Comparison of ENCODE assay signal across 9 cellular contexts in the genomic region with DNA sequence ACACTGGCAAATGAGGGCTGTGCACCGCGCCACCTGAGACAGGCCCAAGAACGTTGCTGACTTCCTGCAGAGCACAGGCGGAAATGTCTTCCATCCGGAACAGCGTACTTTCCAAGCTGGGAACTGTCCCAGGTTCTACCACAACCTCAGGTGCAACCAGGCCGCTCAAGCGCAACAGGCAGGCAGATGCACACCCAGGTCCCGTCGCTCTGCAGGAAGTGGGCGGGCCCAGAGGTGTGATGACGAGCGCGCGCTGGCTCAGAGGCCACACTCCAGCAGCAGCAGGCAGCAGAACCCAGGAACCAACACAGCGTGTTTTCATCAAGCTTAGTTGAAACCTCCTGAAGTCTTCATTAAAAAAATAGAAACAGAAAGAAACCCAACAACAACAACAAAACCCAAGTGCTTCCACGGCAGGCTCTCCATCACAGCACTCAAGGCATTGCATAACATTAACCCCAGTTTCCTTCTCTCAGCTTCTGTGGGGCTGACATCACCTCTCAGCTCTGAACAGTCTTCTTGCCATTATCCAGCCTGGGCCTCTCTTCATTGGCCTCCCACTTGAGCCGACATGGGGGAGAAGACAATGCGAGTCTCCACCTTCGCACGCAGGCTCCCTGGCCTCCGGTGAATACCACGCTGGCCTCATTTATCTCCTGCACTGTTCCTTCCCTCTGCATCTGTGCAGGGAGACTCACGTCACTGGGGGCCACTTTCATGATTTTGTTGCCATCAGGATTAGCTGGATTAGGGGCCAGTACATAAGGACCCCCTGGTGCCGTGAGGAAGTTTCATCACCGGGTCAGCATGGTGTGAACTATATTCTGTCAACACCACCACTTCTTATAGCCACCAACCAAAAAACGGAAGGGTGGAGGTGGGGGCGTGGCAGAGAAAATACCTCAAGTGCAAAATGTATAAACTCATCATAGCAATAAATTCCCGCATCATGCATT. TPM values are rescaled to one million over a fixed set of nuclear protein-coding genes. Genes with fewer than 3 reads are reported as not detected.
DNase-seq lines count a peak whose midpoint lies in the region; ATAC-seq and TF ChIP-seq lines count a peak whose summit lies in the region.
"Had no signal": no experiment of that assay in that cellular context is flagged by ENCODE, and none has a peak within 500 bp of the region (broad histone marks: within the 10 kb centered on the region; RNA-seq: fewer than 3 reads in every experiment).

No MANE protein-coding gene starts in this region.

- H3K4me3 ChIP-seq in BLaER1 = peak overlapping the region; percentile 54
- H3K4me3 ChIP-seq in kidney epithelial cell (ENCODE audit: low read depth, low read length) = no peak overlapping the region
- H3K4me3 ChIP-seq: heart left ventricle had no signal

- no peaks in the 10 kb centered on the region for H3K9me3 ChIP-seq in BLaER1
- H3K9me3 ChIP-seq: heart left ventricle had no signal

- H3K27me3 Mint-ChIP-seq in activated T-helper 1 cell treated with anti-CD3 and anti-CD28 coated beads, Interleukin-12 subunit alpha, Interleukin-12 subunit beta, Interleukin-2, Interleukin-4 antibody, amounts not matched to agents 30 ng/mL and 10 ng/mL and 1 ng/mL, durations not matched to agents 14 hours and 24 hours and 36 hours (ENCODE audit: insufficient read depth) = peaks cover 31% of the 10 kb centered on the region

- peak overlapping the region; percentile 71 for H3K27ac ChIP-seq in BLaER1

- H3K4me3 Mint-ChIP-seq in activated T-helper 1 cell treated with anti-CD3 and anti-CD28 coated beads, Interleukin-12 subunit alpha, Interleukin-12 subunit beta, Interleukin-2, Interleukin-4 antibody, amounts not matched to agents 30 ng/mL and 10 ng/mL and 1 ng/mL, durations not matched to agents 14 hours and 24 hours and 36 hours = peak overlapping the region; percentile 81

- intact Hi-C loops in activated T-helper 1 cell treated with anti-CD3 and anti-CD28 coated beads, Interleukin-12 subunit alpha, Interleukin-12 subunit beta, Interleukin-2, Interleukin-4 antibody, amounts not matched to agents 30 ng/mL and 10 ng/mL and 1 ng/mL, durations not matched to agents 14 hours and 24 hours and 36 hours (cut with micrococcal nuclease) = loop anchor here (1.0 kb wide), 2 partner anchors 16 to 32 kb away; no protein-coding TSS in a partner anchor

- DNase-seq in NOMO-1 treated with dmso at 0.1 percent for 144 hours (lab: John Stamatoyannopoulos, UW; ENCODE audit: unreplicated experiment) = peak; percentile 49
- peak; percentile 81 for DNase-seq in activated T-helper 1 cell treated with anti-CD3 and anti-CD28 coated beads, Interleukin-12 subunit alpha, Interleukin-12 subunit beta, Interleukin-2, Interleukin-4 antibody, amounts not matched to agents 30 ng/mL and 10 ng/mL and 1 ng/mL, durations not matched to agents 14 hours and 24 hours and 36 hours (ENCODE audit: low spot score)
- DNase-seq in kidney epithelial cell (ENCODE audit: low read depth) = peak; percentile 73
- DNase-seq in stimulated activated CD8-positive, alpha-beta memory T cell treated with anti-CD3 and anti-CD28 coated beads, Interleukin-4, amount 100 ng/mL, for 4 hours (ENCODE audit: low read depth in 2 of 2, low spot score in 1 of 2) = peak; percentile 54 to 69
- no peak for DNase-seq in NCI-H146 treated with DMSO at 0.1 percent for 48 hours (lab: John Stamatoyannopoulos, UW; ENCODE audit: unreplicated experiment)
- DNase-seq: heart left ventricle had no signal

- peaks cover 11% of the 10 kb centered on the region for H3K36me3 ChIP-seq in BLaER1
- no peaks in the 10 kb centered on the region for H3K36me3 ChIP-seq in kidney epithelial cell (ENCODE audit: control insufficient read depth, insufficient read depth, low read length)

- peaks cover 40% of the 10 kb centered on the region for H3K4me1 Mint-ChIP-seq in activated T-helper 1 cell treated with anti-CD3 and anti-CD28 coated beads, Interleukin-12 subunit alpha, Interleukin-12 subunit beta, Interleukin-2, Interleukin-4 antibody, amounts not matched to agents 30 ng/mL and 10 ng/mL and 1 ng/mL, durations not matched to agents 14 hours and 24 hours and 36 hours (ENCODE audit: low read depth)

- H3K9me3 Mint-ChIP-seq in activated T-helper 1 cell treated with anti-CD3 and anti-CD28 coated beads, Interleukin-12 subunit alpha, Interleukin-12 subunit beta, Interleukin-2, Interleukin-4 antibody, amounts not matched to agents 30 ng/mL and 10 ng/mL and 1 ng/mL, durations not matched to agents 14 hours and 24 hours and 36 hours = no peaks in the 10 kb centered on the region

- H3K27ac Mint-ChIP-seq in activated T-helper 1 cell treated with anti-CD3 and anti-CD28 coated beads, Interleukin-12 subunit alpha, Interleukin-12 subunit beta, Interleukin-2, Interleukin-4 antibody, amounts not matched to agents 30 ng/mL and 10 ng/mL and 1 ng/mL, durations not matched to agents 14 hours and 24 hours and 36 hours = peak overlapping the region; percentile 86

- ATAC-seq in GM19328 (IDR thresholded peaks at IDR 0.05; ENCODE audit: unreplicated experiment) = peak; percentile 97
- ATAC-seq in HG03432 (IDR thresholded peaks at IDR 0.05; ENCODE audit: unreplicated experiment) = peak; percentile 98

- no peak for TF ChIP-seq CTCF in kidney epithelial cell (IDR thresholded peaks at IDR 0.05; ENCODE audit: insufficient read depth, low read length, poor library complexity, severe bottlenecking)

- H4K20me1 ChIP-seq in BLaER1 = peaks cover 77% of the 10 kb centered on the region

- H3K4me1 ChIP-seq in BLaER1 = peaks cover 57% of the 10 kb centered on the region

- H3K4me2 ChIP-seq in BLaER1 = peak overlapping the region; percentile 85

- peaks cover 3% of the 10 kb centered on the region for H3K36me3 Mint-ChIP-seq in activated T-helper 1 cell treated with anti-CD3 and anti-CD28 coated beads, Interleukin-12 subunit alpha, Interleukin-12 subunit beta, Interleukin-2, Interleukin-4 antibody, amounts not matched to agents 30 ng/mL and 10 ng/mL and 1 ng/mL, durations not matched to agents 14 hours and 24 hours and 36 hours (ENCODE audit: low read depth)

- peak overlapping the region; percentile 65; the same call in 1 of the 2 replicates for H3K9ac ChIP-seq in BLaER1

- H3K27me3 ChIP-seq in BLaER1 = no peaks in the 10 kb centered on the region
- H3K27me3 ChIP-seq in kidney epithelial cell (ENCODE audit: control insufficient read depth, insufficient read depth, low read length) = no peaks in the 10 kb centered on the region
- H3K27me3 ChIP-seq: heart left ventricle had no signal

RNA-seq across cellular contexts. Expression of gene PTCH1, which starts 22.1 kb away (rescaled TPM):
- 9.9 and 11.5 TPM in 2 replicates for total RNA-seq in activated T-helper 1 cell treated with anti-CD3 and anti-CD28 coated beads, Interleukin-12 subunit alpha, Interleukin-12 subunit beta, Interleukin-2, Interleukin-4 antibody, amounts not matched to agents 30 ng/mL and 10 ng/mL and 1 ng/mL, durations not matched to agents 14 hours and 24 hours and 36 hours
- 2.8 and 7.3 TPM in 2 replicates for total RNA-seq in kidney epithelial cell
